Comparison of ENCODE assay signal across 16 cellular contexts in the genomic region with DNA sequence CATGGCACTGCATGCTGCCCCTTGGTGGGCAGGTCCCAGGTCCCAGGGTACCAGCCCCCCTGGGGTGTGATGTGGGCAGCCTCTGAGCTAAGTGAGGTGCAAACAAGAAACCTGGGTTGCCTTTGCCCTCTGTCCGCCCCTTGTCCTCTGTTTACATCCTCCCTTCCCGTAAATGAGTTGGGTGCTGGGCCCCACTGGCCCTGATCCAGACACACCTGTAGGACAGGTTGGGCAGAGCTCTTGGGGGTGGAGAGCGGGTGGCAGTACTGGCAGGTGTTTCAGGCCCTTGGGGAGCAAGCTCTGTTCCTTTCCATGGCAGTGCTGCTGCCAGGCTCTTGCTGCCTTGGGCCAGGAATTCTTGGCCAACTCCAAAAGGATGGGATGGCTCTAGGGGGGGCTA. TPM values are rescaled to one million over a fixed set of nuclear protein-coding genes. Genes with fewer than 3 reads are reported as not detected.
A peak's percentile ranks its signal among the peaks of the same experiment; 100 is the strongest.
DNase-seq lines count a peak whose midpoint lies in the region; ATAC-seq and TF ChIP-seq lines count a peak whose summit lies in the region.
"Had no signal": no experiment of that assay in that cellular context is flagged by ENCODE, and none has a peak within 500 bp of the region (broad histone marks: within the 10 kb centered on the region; RNA-seq: fewer than 3 reads in every experiment).

No MANE protein-coding gene starts in this region.

- H3K36me3 ChIP-seq in colonic mucosa (no peaks in the 10 kb centered on the region), osteoblast (ENCODE audit: insufficient read depth, low read length) (no peaks in the 10 kb centered on the region), A673 (ENCODE audit: insufficient read depth, low read length, poor library complexity, severe bottlenecking) (no peaks in the 10 kb centered on the region)
- H3K36me3 ChIP-seq: HAP-1, WERI-Rb-1 had no signal

- CTCF ChIA-PET in A673 (lab: Charles Lee), result interaction anchor here (0.6 kb wide), 1 partner anchor 1521 kb away, joined by 5 read pairs; no protein-coding TSS in a partner anchor

- intact Hi-C loops in colonic mucosa (cut with DNase I), result no loop called here
- intact Hi-C loops in A673 (cut with micrococcal nuclease; ENCODE audit: unreplicated experiment), result no loop called here

- no peaks in the 10 kb centered on the region for H3K27me3 Mint-ChIP-seq in activated T-cell treated with anti-CD3 and anti-CD28 coated beads, Interleukin-2, amount 50 U/mL, for 72 hours (ENCODE audit: low read depth)
- H3K27me3 Mint-ChIP-seq: stimulated activated naive CD8-positive, alpha-beta T cell treated with anti-CD3 and anti-CD28 coated beads, Interleukin-15, amount 100 ng/mL, for 72 hours had no signal

- H3K9me3 ChIP-seq in colonic mucosa (no peaks in the 10 kb centered on the region), osteoblast (ENCODE audit: low read depth, low read length) (no peaks in the 10 kb centered on the region), A673 (ENCODE audit: low read depth, low read length, poor library complexity, severe bottlenecking) (no peaks in the 10 kb centered on the region)
- H3K9me3 ChIP-seq: HAP-1 had no signal

- H3K4me1 ChIP-seq in colonic mucosa (peaks cover 10% of the 10 kb centered on the region), osteoblast (ENCODE audit: insufficient read depth, low read length) (no peaks in the 10 kb centered on the region), A673 (ENCODE audit: insufficient read depth, low read length, poor library complexity, severe bottlenecking) (no peaks in the 10 kb centered on the region)
- H3K4me1 ChIP-seq: HAP-1 had no signal

- H2AFZ ChIP-seq in osteoblast (ENCODE audit: low read length), result no peak overlapping the region

- no peak overlapping the region for H3K4me2 ChIP-seq in osteoblast (ENCODE audit: insufficient read depth, low read length)

- POLR2A ChIA-PET in A673 (lab: Charles Lee; ENCODE audit: low non-redundant PET), result no interaction called here

- peak overlapping the region; percentile 97 for H3K27ac ChIP-seq in colonic mucosa
- H3K27ac ChIP-seq in osteoblast (ENCODE audit: low read depth, low read length), result no peak overlapping the region
- no peak overlapping the region for H3K27ac ChIP-seq in A673 (ENCODE audit: low read depth, low read length, poor library complexity, severe bottlenecking)
- H3K27ac ChIP-seq: WERI-Rb-1 had no signal

- peak overlapping the region; percentile 31 to 85 for H3K9ac ChIP-seq in colonic mucosa (ENCODE audit: low read depth in 2 of 2, low read length in 2 of 2)

- H4K20me1 ChIP-seq in osteoblast (ENCODE audit: insufficient read depth, low read length), result no peaks in the 10 kb centered on the region

- no TSS peak for BruUV-seq in A673 (replicated peaks; lab: Mats Ljungman, UMichigan)

- no peak overlapping the region for H3K4me3 ChIP-seq in colonic mucosa
- no peak overlapping the region for H3K4me3 ChIP-seq in osteoblast (ENCODE audit: insufficient read depth, low read length)
- no peak overlapping the region for H3K4me3 ChIP-seq in A673 (ENCODE audit: low read depth, low read length, poor library complexity, severe bottlenecking)
- H3K4me3 ChIP-seq: HAP-1 had no signal

- no peaks in the 10 kb centered on the region for H3K9me3 Mint-ChIP-seq in activated T-cell treated with anti-CD3 and anti-CD28 coated beads, Interleukin-2, amount 50 U/mL, for 72 hours
- H3K9me3 Mint-ChIP-seq: activated T-helper 2 cell treated with anti-CD3 and anti-CD28 coated beads, Interferon-gamma antibody, Interleukin-2, Interleukin-4, amounts not matched to agents 10 μg/mL and 5 μg/mL and 100 μg/mL, durations not matched to agents 14 hours and 24 hours and 36 hours; stimulated activated naive CD8-positive, alpha-beta T cell treated with anti-CD3 and anti-CD28 coated beads, Interleukin-15, amount 100 ng/mL, for 72 hours had no signal

- DNase-seq in DMS79 treated with DMSO at 0.1 percent for 48 hours (lab: John Stamatoyannopoulos, UW) (peak; percentile 85), NCI-H2196 (lab: John Stamatoyannopoulos, UW; ENCODE audit: unreplicated experiment) (peak; percentile 93), colonic mucosa (peak; percentile 97), osteoblast (ENCODE audit: insufficient read length, low spot score, missing footprints) (peak; percentile 68), A673 (ENCODE audit: low spot score) (no peak)
- no peak for DNase-seq in effector CD8-positive, alpha-beta T cell (lab: John Stamatoyannopoulos, UW)
- DNase-seq in activated T-cell treated with anti-CD3 and anti-CD28 coated beads, Interleukin-2, amount 50 U/mL, for 72 hours, result no peak
- DNase-seq: MM.1S; occipital lobe; Right ventricle myocardium superior; stimulated activated CD4-positive, alpha-beta T cell treated with anti-CD3 and anti-CD28 coated beads, Interleukin-2, amount 100 ng/mL, for 24 hours; stimulated activated naive CD8-positive, alpha-beta T cell treated with anti-CD3 and anti-CD28 coated beads, Interleukin-15, amount 100 ng/mL, for 72 hours; WERI-Rb-1 had no signal

- TF ChIP-seq CTCF in colonic mucosa (IDR thresholded peaks at IDR 0.05) (no peak), osteoblast (IDR thresholded peaks at IDR 0.05; ENCODE audit: extremely low read depth, low read depth, low read length) (no peak), A673 (conservative IDR thresholded peaks at IDR 0.05; ENCODE audit: low read depth, low read length) (no peak)

- no peaks in the 10 kb centered on the region for H3K36me3 Mint-ChIP-seq in activated T-cell treated with anti-CD3 and anti-CD28 coated beads, Interleukin-2, amount 50 U/mL, for 72 hours (ENCODE audit: insufficient read depth in 2 of 2)

- H3K27me3 ChIP-seq in colonic mucosa, result no peaks in the 10 kb centered on the region
- no peaks in the 10 kb centered on the region for H3K27me3 ChIP-seq in osteoblast (ENCODE audit: insufficient read depth, low read length)
- no peaks in the 10 kb centered on the region for H3K27me3 ChIP-seq in A673 (replicated peaks; ENCODE audit: insufficient read depth, low read depth, low read length, poor library complexity)

- no peak overlapping the region for H3K27ac Mint-ChIP-seq in activated T-cell treated with anti-CD3 and anti-CD28 coated beads, Interleukin-2, amount 50 U/mL, for 72 hours
- H3K27ac Mint-ChIP-seq: activated T-helper 2 cell treated with anti-CD3 and anti-CD28 coated beads, Interferon-gamma antibody, Interleukin-2, Interleukin-4, amounts not matched to agents 10 μg/mL and 5 μg/mL and 100 μg/mL, durations not matched to agents 14 hours and 24 hours and 36 hours; stimulated activated naive CD8-positive, alpha-beta T cell treated with anti-CD3 and anti-CD28 coated beads, Interleukin-15, amount 100 ng/mL, for 72 hours had no signal

- H3K79me2 ChIP-seq in osteoblast (ENCODE audit: insufficient read depth, low read length), result no peaks in the 10 kb centered on the region

- H3K4me3 Mint-ChIP-seq in activated T-cell treated with anti-CD3 and anti-CD28 coated beads, Interleukin-2, amount 50 U/mL, for 72 hours, result no peak overlapping the region
- H3K4me3 Mint-ChIP-seq: stimulated activated naive CD8-positive, alpha-beta T cell treated with anti-CD3 and anti-CD28 coated beads, Interleukin-15, amount 100 ng/mL, for 72 hours had no signal

- ATAC-seq in GM19035 (IDR thresholded peaks at IDR 0.05; ENCODE audit: unreplicated experiment), result no peak
- no peak for ATAC-seq in activated T-cell treated with anti-CD3 and anti-CD28 coated beads, Interleukin-2, amount 50 U/mL, for 72 hours (replicated peaks in 1 of 2)
- ATAC-seq: stimulated activated naive CD8-positive, alpha-beta T cell treated with anti-CD3 and anti-CD28 coated beads, Interleukin-15, amount 100 ng/mL, for 72 hours had no signal

- H3K4me1 Mint-ChIP-seq in activated T-cell treated with anti-CD3 and anti-CD28 coated beads, Interleukin-2, amount 50 U/mL, for 72 hours (ENCODE audit: low read depth), result no peaks in the 10 kb centered on the region
- H3K4me1 Mint-ChIP-seq: stimulated activated naive CD8-positive, alpha-beta T cell treated with anti-CD3 and anti-CD28 coated beads, Interleukin-15, amount 100 ng/mL, for 72 hours had no signal

RNA-seq across cellular contexts. Expression of gene ELF3, which starts 35.8 kb away (rescaled TPM):
- 1,000 to 10,000 TPM in 1 of 2 donors, 100 to 1,000 TPM in 1; 749 to 1,162 TPM for total RNA-seq in colonic mucosa
- under 0.01 TPM in 2 replicates for total RNA-seq in osteoblast
- total RNA-seq in activated T-cell treated with anti-CD3 and anti-CD28 coated beads, Interleukin-2, amount 50 U/mL, for 72 hours, result under 1 TPM; 0.22 to 0.76 TPM
- 0.50 and 0.56 TPM in 2 replicates for total RNA-seq in A673 (2021)

Comparison
In these comparisons a context has a peak if more than half of its experiments do, and no peak if none do; other contexts are left out.
1. DNase-seq: peak in DMS79 treated with DMSO at 0.1 percent for 48 hours (single experiment), NCI-H2196 (single experiment), colonic mucosa (single experiment) and osteoblast (single experiment); none in effector CD8-positive, alpha-beta T cell (single experiment), activated T-cell treated with anti-CD3 and anti-CD28 coated beads, Interleukin-2, amount 50 U/mL, for 72 hours (0 of 2) and A673 (single experiment).
2. RNA of gene ELF3, which starts 35.8 kb away (total RNA-seq): 749 to 1,162 TPM in colonic mucosa; 0.22 to 0.76 TPM in activated T-cell treated with anti-CD3 and anti-CD28 coated beads, Interleukin-2, amount 50 U/mL, for 72 hours, 0.50 to 0.56 TPM in A673 and under 0.01 TPM in osteoblast; every median in the first group is over 100 times any median in the second.